1 cellular context compared by ENCODE assay signal in the genomic region with DNA sequence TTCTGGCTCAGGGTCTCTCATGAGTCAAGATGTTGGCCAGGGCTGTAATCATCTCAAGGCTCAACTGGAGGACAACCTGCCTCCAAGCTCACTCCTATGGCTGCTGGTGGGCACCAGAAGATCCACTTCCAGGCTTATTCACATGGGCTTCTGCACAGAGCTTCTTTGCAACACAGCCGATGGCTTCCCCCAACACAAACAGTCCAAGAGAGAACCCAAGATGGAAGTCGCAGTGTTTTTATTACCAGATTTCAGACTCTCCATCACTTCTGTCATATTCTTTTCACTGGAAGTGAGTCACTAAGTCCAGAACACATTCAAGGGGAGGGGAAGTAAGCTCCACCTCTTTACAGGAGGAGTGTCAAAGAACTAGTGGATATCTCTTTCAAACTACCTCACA.
A peak's percentile ranks its signal among the peaks of the same experiment; 100 is the strongest.
TF ChIP-seq lines count a peak whose summit lies in the region.

No MANE protein-coding gene starts in this region.

TF ChIP-seq in K562, 482 proteins besides CTCF, POLR2A, EP300 and RAD21 (continued from another document and continues in another):
- TF ChIP-seq, protein P1, sequence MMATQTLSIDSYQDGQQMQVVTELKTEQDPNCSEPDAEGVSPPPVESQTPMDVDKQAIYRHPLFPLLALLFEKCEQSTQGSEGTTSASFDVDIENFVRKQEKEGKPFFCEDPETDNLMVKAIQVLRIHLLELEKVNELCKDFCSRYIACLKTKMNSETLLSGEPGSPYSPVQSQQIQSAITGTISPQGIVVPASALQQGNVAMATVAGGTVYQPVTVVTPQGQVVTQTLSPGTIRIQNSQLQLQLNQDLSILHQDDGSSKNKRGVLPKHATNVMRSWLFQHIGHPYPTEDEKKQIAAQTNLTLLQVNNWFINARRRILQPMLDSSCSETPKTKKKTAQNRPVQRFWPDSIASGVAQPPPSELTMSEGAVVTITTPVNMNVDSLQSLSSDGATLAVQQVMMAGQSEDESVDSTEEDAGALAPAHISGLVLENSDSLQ (IDR thresholded peaks at IDR 0.05): 0 out of 2 replicates have a peak, but pooled peaks have one; percentile 30
- TF ChIP-seq, protein P2, sequence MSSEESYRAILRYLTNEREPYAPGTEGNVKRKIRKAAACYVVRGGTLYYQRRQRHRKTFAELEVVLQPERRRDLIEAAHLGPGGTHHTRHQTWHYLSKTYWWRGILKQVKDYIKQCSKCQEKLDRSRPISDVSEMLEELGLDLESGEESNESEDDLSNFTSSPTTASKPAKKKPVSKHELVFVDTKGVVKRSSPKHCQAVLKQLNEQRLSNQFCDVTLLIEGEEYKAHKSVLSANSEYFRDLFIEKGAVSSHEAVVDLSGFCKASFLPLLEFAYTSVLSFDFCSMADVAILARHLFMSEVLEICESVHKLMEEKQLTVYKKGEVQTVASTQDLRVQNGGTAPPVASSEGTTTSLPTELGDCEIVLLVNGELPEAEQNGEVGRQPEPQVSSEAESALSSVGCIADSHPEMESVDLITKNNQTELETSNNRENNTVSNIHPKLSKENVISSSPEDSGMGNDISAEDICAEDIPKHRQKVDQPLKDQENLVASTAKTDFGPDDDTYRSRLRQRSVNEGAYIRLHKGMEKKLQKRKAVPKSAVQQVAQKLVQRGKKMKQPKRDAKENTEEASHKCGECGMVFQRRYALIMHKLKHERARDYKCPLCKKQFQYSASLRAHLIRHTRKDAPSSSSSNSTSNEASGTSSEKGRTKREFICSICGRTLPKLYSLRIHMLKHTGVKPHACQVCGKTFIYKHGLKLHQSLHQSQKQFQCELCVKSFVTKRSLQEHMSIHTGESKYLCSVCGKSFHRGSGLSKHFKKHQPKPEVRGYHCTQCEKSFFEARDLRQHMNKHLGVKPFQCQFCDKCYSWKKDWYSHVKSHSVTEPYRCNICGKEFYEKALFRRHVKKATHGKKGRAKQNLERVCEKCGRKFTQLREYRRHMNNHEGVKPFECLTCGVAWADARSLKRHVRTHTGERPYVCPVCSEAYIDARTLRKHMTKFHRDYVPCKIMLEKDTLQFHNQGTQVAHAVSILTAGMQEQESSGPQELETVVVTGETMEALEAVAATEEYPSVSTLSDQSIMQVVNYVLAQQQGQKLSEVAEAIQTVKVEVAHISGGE (CRISPR knock-in tag; IDR thresholded peaks at IDR 0.05): 0 out of 6 replicates have a peak, but pooled peaks of 1 of the 3 experiments have one; percentile 35
- TF ChIP-seq BRD4 (IDR thresholded peaks at IDR 0.05): no peak; the same call in 1 of the 2 replicates
- TF ChIP-seq, protein P3, sequence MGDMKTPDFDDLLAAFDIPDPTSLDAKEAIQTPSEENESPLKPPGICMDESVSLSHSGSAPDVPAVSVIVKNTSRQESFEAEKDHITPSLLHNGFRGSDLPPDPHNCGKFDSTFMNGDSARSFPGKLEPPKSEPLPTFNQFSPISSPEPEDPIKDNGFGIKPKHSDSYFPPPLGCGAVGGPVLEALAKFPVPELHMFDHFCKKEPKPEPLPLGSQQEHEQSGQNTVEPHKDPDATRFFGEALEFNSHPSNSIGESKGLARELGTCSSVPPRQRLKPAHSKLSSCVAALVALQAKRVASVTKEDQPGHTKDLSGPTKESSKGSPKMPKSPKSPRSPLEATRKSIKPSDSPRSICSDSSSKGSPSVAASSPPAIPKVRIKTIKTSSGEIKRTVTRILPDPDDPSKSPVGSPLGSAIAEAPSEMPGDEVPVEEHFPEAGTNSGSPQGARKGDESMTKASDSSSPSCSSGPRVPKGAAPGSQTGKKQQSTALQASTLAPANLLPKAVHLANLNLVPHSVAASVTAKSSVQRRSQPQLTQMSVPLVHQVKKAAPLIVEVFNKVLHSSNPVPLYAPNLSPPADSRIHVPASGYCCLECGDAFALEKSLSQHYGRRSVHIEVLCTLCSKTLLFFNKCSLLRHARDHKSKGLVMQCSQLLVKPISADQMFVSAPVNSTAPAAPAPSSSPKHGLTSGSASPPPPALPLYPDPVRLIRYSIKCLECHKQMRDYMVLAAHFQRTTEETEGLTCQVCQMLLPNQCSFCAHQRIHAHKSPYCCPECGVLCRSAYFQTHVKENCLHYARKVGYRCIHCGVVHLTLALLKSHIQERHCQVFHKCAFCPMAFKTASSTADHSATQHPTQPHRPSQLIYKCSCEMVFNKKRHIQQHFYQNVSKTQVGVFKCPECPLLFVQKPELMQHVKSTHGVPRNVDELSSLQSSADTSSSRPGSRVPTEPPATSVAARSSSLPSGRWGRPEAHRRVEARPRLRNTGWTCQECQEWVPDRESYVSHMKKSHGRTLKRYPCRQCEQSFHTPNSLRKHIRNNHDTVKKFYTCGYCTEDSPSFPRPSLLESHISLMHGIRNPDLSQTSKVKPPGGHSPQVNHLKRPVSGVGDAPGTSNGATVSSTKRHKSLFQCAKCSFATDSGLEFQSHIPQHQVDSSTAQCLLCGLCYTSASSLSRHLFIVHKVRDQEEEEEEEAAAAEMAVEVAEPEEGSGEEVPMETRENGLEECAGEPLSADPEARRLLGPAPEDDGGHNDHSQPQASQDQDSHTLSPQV (IDR thresholded peaks at IDR 0.05): peak; percentile 95
- TF ChIP-seq ZBTB17 (CRISPR knock-in tag; IDR thresholded peaks at IDR 0.05): peak; percentile 44; the same call in 1 of the 2 replicates
- TF ChIP-seq ZNF589 (CRISPR knock-in tag; IDR thresholded peaks at IDR 0.05; ENCODE audit: low read depth): 0 out of 2 replicates have a peak, but pooled peaks have one; percentile 74
- TF ChIP-seq NFE2L1 (tag; IDR thresholded peaks at IDR 0.05; ENCODE audit: borderline replicate concordance, low read depth): peak; percentile 6; the same call in 1 of the 2 replicates
- no peak for TF ChIP-seq NFRKB (IDR thresholded peaks at IDR 0.05; ENCODE audit: low read depth)
- TF ChIP-seq GATA2 (CRISPR knock-in tag; IDR thresholded peaks at IDR 0.05): no peak
- TF ChIP-seq YY1 (IDR thresholded peaks at IDR 0.05; ENCODE audit: borderline replicate concordance in 1 of 3, control insufficient read depth in 1 of 3, extremely low read depth in 1 of 3, insufficient read depth in 3 of 3, insufficient read length in 1 of 3, insufficient replicate concordance in 2 of 3, low read depth in 1 of 3, low read length in 2 of 3): peak in 1 of 3 experiments; percentile 17
- TF ChIP-seq HDAC8 (tag; IDR thresholded peaks at IDR 0.05): peak; percentile 82
- TF ChIP-seq NELFE (IDR thresholded peaks at IDR 0.05; ENCODE audit: insufficient read depth, insufficient read length): no peak
- TF ChIP-seq BACH1 (tag; IDR thresholded peaks at IDR 0.05): peak; percentile 83; the same call in 1 of the 2 replicates
- peak; percentile 98 for TF ChIP-seq DMBX1 (CRISPR knock-in tag; IDR thresholded peaks at IDR 0.05; ENCODE audit: borderline replicate concordance)
- peak; percentile 22; the same call in 1 of the 2 replicates for TF ChIP-seq JUN (IDR thresholded peaks at IDR 0.05; ENCODE audit: borderline replicate concordance, low read depth, low read length)
- TF ChIP-seq JUN (CRISPR knock-in tag; IDR thresholded peaks at IDR 0.05; ENCODE audit: borderline replicate concordance): no peak
- no peak for TF ChIP-seq ZNF212 (CRISPR knock-in tag; IDR thresholded peaks at IDR 0.05)
- peak; percentile 58; the same call in 1 of the 2 replicates for TF ChIP-seq ZKSCAN8 (CRISPR knock-in tag; IDR thresholded peaks at IDR 0.05)
- no peak for TF ChIP-seq NBN (IDR thresholded peaks at IDR 0.05; ENCODE audit: low read depth)
- TF ChIP-seq ZNF583 (CRISPR knock-in tag; IDR thresholded peaks at IDR 0.05): no peak; the same call in 1 of the 2 replicates
- TF ChIP-seq BRCA1 (IDR thresholded peaks at IDR 0.05): no peak
- TF ChIP-seq BRCA1 (CRISPR knock-in tag; IDR thresholded peaks at IDR 0.05): no peak
- no peak for TF ChIP-seq TRIM28 (IDR thresholded peaks at IDR 0.05)
- no peak for TF ChIP-seq ZBED1 (IDR thresholded peaks at IDR 0.05)
- TF ChIP-seq SMARCA4 (IDR thresholded peaks at IDR 0.05): peak; percentile 34; the same call in 1 of the 2 replicates
- TF ChIP-seq, protein P4, sequence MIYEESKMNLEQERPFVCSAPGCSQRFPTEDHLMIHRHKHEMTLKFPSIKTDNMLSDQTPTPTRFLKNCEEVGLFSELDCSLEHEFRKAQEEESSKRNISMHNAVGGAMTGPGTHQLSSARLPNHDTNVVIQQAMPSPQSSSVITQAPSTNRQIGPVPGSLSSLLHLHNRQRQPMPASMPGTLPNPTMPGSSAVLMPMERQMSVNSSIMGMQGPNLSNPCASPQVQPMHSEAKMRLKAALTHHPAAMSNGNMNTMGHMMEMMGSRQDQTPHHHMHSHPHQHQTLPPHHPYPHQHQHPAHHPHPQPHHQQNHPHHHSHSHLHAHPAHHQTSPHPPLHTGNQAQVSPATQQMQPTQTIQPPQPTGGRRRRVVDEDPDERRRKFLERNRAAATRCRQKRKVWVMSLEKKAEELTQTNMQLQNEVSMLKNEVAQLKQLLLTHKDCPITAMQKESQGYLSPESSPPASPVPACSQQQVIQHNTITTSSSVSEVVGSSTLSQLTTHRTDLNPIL (CRISPR knock-in tag; IDR thresholded peaks at IDR 0.05): peak; percentile 76; the same call in 1 of the 2 replicates
- no peak for TF ChIP-seq POLR3A (IDR thresholded peaks at IDR 0.05; ENCODE audit: borderline replicate concordance, extremely low read depth, insufficient read depth, insufficient read length)
- 0 out of 2 replicates have a peak, but pooled peaks have one; percentile 36 for TF ChIP-seq ZNF766 (CRISPR knock-in tag; conservative IDR thresholded peaks at IDR 0.05)
- TF ChIP-seq RNF2 (IDR thresholded peaks at IDR 0.05): no peak
- no peak for TF ChIP-seq ZC3H11A (IDR thresholded peaks at IDR 0.05; ENCODE audit: low read depth, low read length)
- no peak for TF ChIP-seq RBFOX2 (IDR thresholded peaks at IDR 0.05; ENCODE audit: low read depth, low read length)
- TF ChIP-seq GTF2A2 (tag; IDR thresholded peaks at IDR 0.05): peak; percentile 78
- TF ChIP-seq, protein P5, sequence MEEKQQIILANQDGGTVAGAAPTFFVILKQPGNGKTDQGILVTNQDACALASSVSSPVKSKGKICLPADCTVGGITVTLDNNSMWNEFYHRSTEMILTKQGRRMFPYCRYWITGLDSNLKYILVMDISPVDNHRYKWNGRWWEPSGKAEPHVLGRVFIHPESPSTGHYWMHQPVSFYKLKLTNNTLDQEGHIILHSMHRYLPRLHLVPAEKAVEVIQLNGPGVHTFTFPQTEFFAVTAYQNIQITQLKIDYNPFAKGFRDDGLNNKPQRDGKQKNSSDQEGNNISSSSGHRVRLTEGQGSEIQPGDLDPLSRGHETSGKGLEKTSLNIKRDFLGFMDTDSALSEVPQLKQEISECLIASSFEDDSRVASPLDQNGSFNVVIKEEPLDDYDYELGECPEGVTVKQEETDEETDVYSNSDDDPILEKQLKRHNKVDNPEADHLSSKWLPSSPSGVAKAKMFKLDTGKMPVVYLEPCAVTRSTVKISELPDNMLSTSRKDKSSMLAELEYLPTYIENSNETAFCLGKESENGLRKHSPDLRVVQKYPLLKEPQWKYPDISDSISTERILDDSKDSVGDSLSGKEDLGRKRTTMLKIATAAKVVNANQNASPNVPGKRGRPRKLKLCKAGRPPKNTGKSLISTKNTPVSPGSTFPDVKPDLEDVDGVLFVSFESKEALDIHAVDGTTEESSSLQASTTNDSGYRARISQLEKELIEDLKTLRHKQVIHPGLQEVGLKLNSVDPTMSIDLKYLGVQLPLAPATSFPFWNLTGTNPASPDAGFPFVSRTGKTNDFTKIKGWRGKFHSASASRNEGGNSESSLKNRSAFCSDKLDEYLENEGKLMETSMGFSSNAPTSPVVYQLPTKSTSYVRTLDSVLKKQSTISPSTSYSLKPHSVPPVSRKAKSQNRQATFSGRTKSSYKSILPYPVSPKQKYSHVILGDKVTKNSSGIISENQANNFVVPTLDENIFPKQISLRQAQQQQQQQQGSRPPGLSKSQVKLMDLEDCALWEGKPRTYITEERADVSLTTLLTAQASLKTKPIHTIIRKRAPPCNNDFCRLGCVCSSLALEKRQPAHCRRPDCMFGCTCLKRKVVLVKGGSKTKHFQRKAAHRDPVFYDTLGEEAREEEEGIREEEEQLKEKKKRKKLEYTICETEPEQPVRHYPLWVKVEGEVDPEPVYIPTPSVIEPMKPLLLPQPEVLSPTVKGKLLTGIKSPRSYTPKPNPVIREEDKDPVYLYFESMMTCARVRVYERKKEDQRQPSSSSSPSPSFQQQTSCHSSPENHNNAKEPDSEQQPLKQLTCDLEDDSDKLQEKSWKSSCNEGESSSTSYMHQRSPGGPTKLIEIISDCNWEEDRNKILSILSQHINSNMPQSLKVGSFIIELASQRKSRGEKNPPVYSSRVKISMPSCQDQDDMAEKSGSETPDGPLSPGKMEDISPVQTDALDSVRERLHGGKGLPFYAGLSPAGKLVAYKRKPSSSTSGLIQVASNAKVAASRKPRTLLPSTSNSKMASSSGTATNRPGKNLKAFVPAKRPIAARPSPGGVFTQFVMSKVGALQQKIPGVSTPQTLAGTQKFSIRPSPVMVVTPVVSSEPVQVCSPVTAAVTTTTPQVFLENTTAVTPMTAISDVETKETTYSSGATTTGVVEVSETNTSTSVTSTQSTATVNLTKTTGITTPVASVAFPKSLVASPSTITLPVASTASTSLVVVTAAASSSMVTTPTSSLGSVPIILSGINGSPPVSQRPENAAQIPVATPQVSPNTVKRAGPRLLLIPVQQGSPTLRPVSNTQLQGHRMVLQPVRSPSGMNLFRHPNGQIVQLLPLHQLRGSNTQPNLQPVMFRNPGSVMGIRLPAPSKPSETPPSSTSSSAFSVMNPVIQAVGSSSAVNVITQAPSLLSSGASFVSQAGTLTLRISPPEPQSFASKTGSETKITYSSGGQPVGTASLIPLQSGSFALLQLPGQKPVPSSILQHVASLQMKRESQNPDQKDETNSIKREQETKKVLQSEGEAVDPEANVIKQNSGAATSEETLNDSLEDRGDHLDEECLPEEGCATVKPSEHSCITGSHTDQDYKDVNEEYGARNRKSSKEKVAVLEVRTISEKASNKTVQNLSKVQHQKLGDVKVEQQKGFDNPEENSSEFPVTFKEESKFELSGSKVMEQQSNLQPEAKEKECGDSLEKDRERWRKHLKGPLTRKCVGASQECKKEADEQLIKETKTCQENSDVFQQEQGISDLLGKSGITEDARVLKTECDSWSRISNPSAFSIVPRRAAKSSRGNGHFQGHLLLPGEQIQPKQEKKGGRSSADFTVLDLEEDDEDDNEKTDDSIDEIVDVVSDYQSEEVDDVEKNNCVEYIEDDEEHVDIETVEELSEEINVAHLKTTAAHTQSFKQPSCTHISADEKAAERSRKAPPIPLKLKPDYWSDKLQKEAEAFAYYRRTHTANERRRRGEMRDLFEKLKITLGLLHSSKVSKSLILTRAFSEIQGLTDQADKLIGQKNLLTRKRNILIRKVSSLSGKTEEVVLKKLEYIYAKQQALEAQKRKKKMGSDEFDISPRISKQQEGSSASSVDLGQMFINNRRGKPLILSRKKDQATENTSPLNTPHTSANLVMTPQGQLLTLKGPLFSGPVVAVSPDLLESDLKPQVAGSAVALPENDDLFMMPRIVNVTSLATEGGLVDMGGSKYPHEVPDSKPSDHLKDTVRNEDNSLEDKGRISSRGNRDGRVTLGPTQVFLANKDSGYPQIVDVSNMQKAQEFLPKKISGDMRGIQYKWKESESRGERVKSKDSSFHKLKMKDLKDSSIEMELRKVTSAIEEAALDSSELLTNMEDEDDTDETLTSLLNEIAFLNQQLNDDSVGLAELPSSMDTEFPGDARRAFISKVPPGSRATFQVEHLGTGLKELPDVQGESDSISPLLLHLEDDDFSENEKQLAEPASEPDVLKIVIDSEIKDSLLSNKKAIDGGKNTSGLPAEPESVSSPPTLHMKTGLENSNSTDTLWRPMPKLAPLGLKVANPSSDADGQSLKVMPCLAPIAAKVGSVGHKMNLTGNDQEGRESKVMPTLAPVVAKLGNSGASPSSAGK (IDR thresholded peaks at IDR 0.05): no peak
- TF ChIP-seq MECOM (CRISPR knock-in tag; IDR thresholded peaks at IDR 0.05): peak; percentile 75; the same call in 1 of the 2 replicates
- TF ChIP-seq, protein P6, sequence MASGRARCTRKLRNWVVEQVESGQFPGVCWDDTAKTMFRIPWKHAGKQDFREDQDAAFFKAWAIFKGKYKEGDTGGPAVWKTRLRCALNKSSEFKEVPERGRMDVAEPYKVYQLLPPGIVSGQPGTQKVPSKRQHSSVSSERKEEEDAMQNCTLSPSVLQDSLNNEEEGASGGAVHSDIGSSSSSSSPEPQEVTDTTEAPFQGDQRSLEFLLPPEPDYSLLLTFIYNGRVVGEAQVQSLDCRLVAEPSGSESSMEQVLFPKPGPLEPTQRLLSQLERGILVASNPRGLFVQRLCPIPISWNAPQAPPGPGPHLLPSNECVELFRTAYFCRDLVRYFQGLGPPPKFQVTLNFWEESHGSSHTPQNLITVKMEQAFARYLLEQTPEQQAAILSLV (tag; IDR thresholded peaks at IDR 0.05): peak; percentile 40; the same call in 1 of the 2 replicates
